ENCODE assay signal across 2 cellular contexts in genomic region chr12:108831309-108831991, GRCh38.
TF ChIP-seq lines count a peak whose summit lies in the region.

No MANE protein-coding gene starts in this region.

TF ChIP-seq in HEK293T, 16 proteins besides CTCF, POLR2A, EP300 and RAD21 (continued from another document):
- TF ChIP-seq ZNF384 (IDR thresholded peaks at IDR 0.05) (no peak), CTBP1 (IDR thresholded peaks at IDR 0.05; ENCODE audit: borderline replicate concordance) (no peak), L3MBTL2 (conservative IDR thresholded peaks at IDR 0.05) (no peak), FOXM1 (IDR thresholded peaks at IDR 0.05; ENCODE audit: borderline replicate concordance) (no peak), FOXA1 (IDR thresholded peaks at IDR 0.05) (no peak)

TF ChIP-seq in HepG2, 621 proteins besides CTCF, POLR2A, EP300 and RAD21:
- TF ChIP-seq ZMAT5 (CRISPR knock-in tag; IDR thresholded peaks at IDR 0.05; ENCODE audit: borderline replicate concordance, low read depth), result no peak
